Comparison of ENCODE assay signal across 19 cellular contexts in genomic region chr9:19936598-19936997, GRCh38.
DNase-seq lines count a peak whose midpoint lies in the region; TF ChIP-seq lines count a peak whose summit lies in the region.
"Had no signal": no experiment of that assay in that cellular context is flagged by ENCODE, and none has a peak within 500 bp of the region (broad histone marks: within the 10 kb centered on the region; RNA-seq: fewer than 3 reads in every experiment).

No MANE protein-coding gene starts in this region.

- DNase-seq in activated naive CD4-positive, alpha-beta T cell treated with Interleukin-2 at 50 U/mL for 16 hours, result no peak
- peak; percentile 18 for DNase-seq in left kidney (ENCODE audit: low read depth, low spot score)
- DNase-seq in nephron progenitor cell, result no peak
- no peak for DNase-seq in SHP77 treated with DMSO at 0.1 percent for 48 hours (lab: John Stamatoyannopoulos, UW)
- no peak for DNase-seq in osteocyte (ENCODE audit: extremely low spot score, unreplicated experiment)
- DNase-seq: 8988T; ACHN; AML-193; BE2C; CD4-positive, alpha-beta T cell; CD8-positive, alpha-beta memory T cell; DMS 273 treated with DMSO at 0.1 percent for 48 hours; DMS79; EL; GDM1; H9 had no signal

- no peak overlapping the region for H3K4me3 Mint-ChIP-seq in activated naive CD4-positive, alpha-beta T cell treated with anti-CD3 and anti-CD28 coated beads, Interleukin-2, amount 50 U/mL, for 24 hours
- no peak overlapping the region for H3K4me3 Mint-ChIP-seq in nephron progenitor cell
- no peak overlapping the region for H3K4me3 Mint-ChIP-seq in osteocyte (ENCODE audit: unreplicated experiment)
- H3K4me3 Mint-ChIP-seq: CD14-positive monocyte; CD4-positive, alpha-beta T cell; CD8-positive, alpha-beta memory T cell; GM23338; H9 had no signal

- peak overlapping the region; percentile 41 for H3K27ac Mint-ChIP-seq in activated naive CD4-positive, alpha-beta T cell treated with anti-CD3 and anti-CD28 coated beads, Interleukin-2, amount 50 U/mL, for 24 hours
- H3K27ac Mint-ChIP-seq in nephron progenitor cell (peak overlapping the region; percentile 72), osteocyte (ENCODE audit: unreplicated experiment) (no peak overlapping the region)
- H3K27ac Mint-ChIP-seq: CD14-positive monocyte; CD4-positive, alpha-beta T cell; CD8-positive, alpha-beta memory T cell; GM23338; H9 had no signal

- H3K4me1 Mint-ChIP-seq in activated naive CD4-positive, alpha-beta T cell treated with anti-CD3 and anti-CD28 coated beads, Interleukin-2, amount 50 U/mL, for 24 hours, result peaks cover 3% of the 10 kb centered on the region
- H3K4me1 Mint-ChIP-seq in nephron progenitor cell (peaks cover 81% of the 10 kb centered on the region), osteocyte (ENCODE audit: unreplicated experiment) (peaks cover 6% of the 10 kb centered on the region)

- H3K9me3 Mint-ChIP-seq in activated naive CD4-positive, alpha-beta T cell treated with anti-CD3 and anti-CD28 coated beads, Interleukin-2, amount 50 U/mL, for 24 hours, result no peaks in the 10 kb centered on the region
- H3K9me3 Mint-ChIP-seq in nephron progenitor cell (no peaks in the 10 kb centered on the region), osteocyte (ENCODE audit: unreplicated experiment) (no peaks in the 10 kb centered on the region)
- H3K9me3 Mint-ChIP-seq: CD4-positive, alpha-beta T cell; CD8-positive, alpha-beta memory T cell; GM23338; H9 had no signal

- H3K27me3 Mint-ChIP-seq in activated naive CD4-positive, alpha-beta T cell treated with anti-CD3 and anti-CD28 coated beads, Interleukin-2, amount 50 U/mL, for 24 hours, result peaks cover 5% of the 10 kb centered on the region
- peaks cover 12% of the 10 kb centered on the region for H3K27me3 Mint-ChIP-seq in nephron progenitor cell (ENCODE audit: low read depth, poor library complexity)
- H3K27me3 Mint-ChIP-seq in osteocyte (ENCODE audit: unreplicated experiment), result no peaks in the 10 kb centered on the region

- TF ChIP-seq CTCF in nephron progenitor cell (IDR thresholded peaks at IDR 0.05) (no peak), osteocyte (IDR thresholded peaks at IDR 0.05) (no peak)

- H3K36me3 Mint-ChIP-seq in activated naive CD4-positive, alpha-beta T cell treated with anti-CD3 and anti-CD28 coated beads, Interleukin-2, amount 50 U/mL, for 24 hours, result peaks cover 2% of the 10 kb centered on the region
- H3K36me3 Mint-ChIP-seq in nephron progenitor cell (ENCODE audit: low read depth), result no peaks in the 10 kb centered on the region
- no peaks in the 10 kb centered on the region for H3K36me3 Mint-ChIP-seq in osteocyte (ENCODE audit: unreplicated experiment)
- H3K36me3 Mint-ChIP-seq: CD14-positive monocyte; CD8-positive, alpha-beta memory T cell had no signal
